ENCODE assay signal across 9 cellular contexts in the genomic region with DNA sequence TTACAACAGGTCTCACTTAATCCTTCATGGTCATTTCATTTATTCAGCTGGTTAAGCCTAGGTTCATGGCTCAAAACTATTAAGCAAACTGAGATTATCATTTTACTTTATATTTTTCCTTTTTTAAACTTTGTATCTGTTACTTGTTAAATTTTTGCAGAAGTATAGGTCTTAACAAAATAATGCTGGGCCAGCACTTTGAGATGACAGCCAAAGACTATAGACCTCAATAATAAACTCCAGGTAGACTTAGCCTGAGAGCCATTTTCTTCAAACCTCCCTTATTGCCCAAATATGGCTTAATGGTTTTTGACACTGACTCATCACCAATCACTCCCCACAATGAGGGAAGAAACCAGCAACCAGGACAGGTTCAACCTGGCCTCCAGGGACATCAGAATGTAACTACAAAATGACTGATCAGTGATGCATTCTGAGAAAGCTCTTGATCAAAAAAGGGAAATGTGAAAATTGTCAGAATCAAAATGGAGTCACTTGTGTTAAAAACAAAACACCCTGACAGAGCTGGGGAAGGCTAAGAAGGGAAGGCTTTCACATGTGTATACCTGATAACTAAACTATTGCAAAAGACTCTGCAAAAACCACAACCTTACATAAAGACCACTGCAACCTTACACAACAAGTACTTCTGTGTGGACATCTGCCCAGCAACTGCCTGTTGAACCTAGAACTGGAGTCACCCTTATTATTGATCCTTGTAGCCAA. TPM values are rescaled to one million over a fixed set of nuclear protein-coding genes. Genes with fewer than 3 reads are reported as not detected.
DNase-seq lines count a peak whose midpoint lies in the region; ATAC-seq and TF ChIP-seq lines count a peak whose summit lies in the region.
"Had no signal": no experiment of that assay in that cellular context is flagged by ENCODE, and none has a peak within 500 bp of the region (broad histone marks: within the 10 kb centered on the region; RNA-seq: fewer than 3 reads in every experiment).

No MANE protein-coding gene starts in this region.

- H3K4me3 ChIP-seq in OCI-LY7 (ENCODE audit: low read depth, low read length, poor library complexity, severe bottlenecking): peak overlapping the region; percentile 21

- H3K4me3 Mint-ChIP-seq in memory B cell: no peak overlapping the region

- H3K9me3 ChIP-seq in OCI-LY7 (ENCODE audit: low read length): no peaks in the 10 kb centered on the region

- peak overlapping the region; percentile 57 for H3K4me2 ChIP-seq in OCI-LY7 (ENCODE audit: low read length)

- peaks cover 1% of the 10 kb centered on the region for H3K9me3 Mint-ChIP-seq in memory B cell

- ATAC-seq in HG02852 (IDR thresholded peaks at IDR 0.05; ENCODE audit: unreplicated experiment) (peak; percentile 56), memory B cell (ENCODE audit: low read depth) (peak; percentile 54)

- H3K79me2 ChIP-seq in OCI-LY7 (ENCODE audit: insufficient read depth, low read depth, low read length): peaks cover 4% of the 10 kb centered on the region; the same call in 1 of the 2 replicates

- H3K4me1 Mint-ChIP-seq in memory B cell: peaks cover 26% of the 10 kb centered on the region

- intact Hi-C loops in OCI-LY7 (cut with micrococcal nuclease; ENCODE audit: unreplicated experiment): loop anchor here (5.0 kb wide), 2 partner anchors 1122 to 1208 kb away; no protein-coding TSS in a partner anchor

- no peak overlapping the region for H3K27ac Mint-ChIP-seq in memory B cell

- DNase-seq in DMS53 (lab: John Stamatoyannopoulos, UW) (peak; percentile 53), DMS53 treated with DMSO at 0.1 percent for 48 hours (lab: John Stamatoyannopoulos, UW; ENCODE audit: unreplicated experiment) (no peak), OCI-LY7 (ENCODE audit: low spot score) (peak; percentile 77), memory B cell (ENCODE audit: low spot score in 2 of 2) (peak in 1 of 2 donors; percentile 18), COLO668 (lab: John Stamatoyannopoulos, UW; ENCODE audit: unreplicated experiment) (no peak), COLO829 (ENCODE audit: low spot score) (no peak), NCI-H82 (lab: John Stamatoyannopoulos, UW) (no peak)

- BruUV-seq in OCI-LY7 (replicated peaks; lab: Mats Ljungman, UMichigan): no TSS peak

- H4K20me1 ChIP-seq in OCI-LY7 (ENCODE audit: insufficient read depth, low read length): no peaks in the 10 kb centered on the region

- CTCF ChIA-PET in OCI-LY7 (lab: Charles Lee; ENCODE audit: unreplicated experiment): interaction anchor here (0.5 kb wide), 1 partner anchor 15 kb away, joined by 14 read pairs; no protein-coding TSS in a partner anchor

- peaks cover 53% of the 10 kb centered on the region for H3K4me1 ChIP-seq in OCI-LY7 (ENCODE audit: insufficient read depth, low read length, poor library complexity, severe bottlenecking)

- H3K36me3 ChIP-seq in OCI-LY7 (ENCODE audit: insufficient read depth, low read length): no peaks in the 10 kb centered on the region

- H3K27ac ChIP-seq in OCI-LY7 (ENCODE audit: low read depth, low read length, poor library complexity, severe bottlenecking): peak overlapping the region; percentile 71
- H3K27ac ChIP-seq: 22Rv1 had no signal

- no peaks in the 10 kb centered on the region for H3K27me3 Mint-ChIP-seq in memory B cell

- no peak for TF ChIP-seq CTCF in OCI-LY7 (conservative IDR thresholded peaks at IDR 0.05; ENCODE audit: low read length)

- no peaks in the 10 kb centered on the region for H3K9me2 ChIP-seq in OCI-LY7 (ENCODE audit: insufficient read depth, low read length)

- POLR2A ChIA-PET in OCI-LY7 (lab: Charles Lee): interaction anchor here (0.5 to 1.7 kb wide), 3 partner anchors 22 to 629 kb away, joined by 3 read pairs; no protein-coding TSS in a partner anchor

- no peaks in the 10 kb centered on the region for H3K36me3 Mint-ChIP-seq in memory B cell

- peak overlapping the region; percentile 35; the same call in 1 of the 2 replicates for H2AFZ ChIP-seq in OCI-LY7 (ENCODE audit: low read length)

RNA-seq across cellular contexts. Expression of gene CCDC126, which starts 2.1 kb away (rescaled TPM):
- 9.6 and 11.9 TPM in 2 replicates for total RNA-seq in OCI-LY7 (2014; rRNA removed; shearing (Covaris generic))
- total RNA-seq in OCI-LY7 (2022): 14.2 and 15.5 TPM in 2 replicates

Comparison
In these comparisons a context has a peak if more than half of its experiments do, and no peak if none do; other contexts are left out.
1. DNase-seq: peak in DMS53 (single experiment) and OCI-LY7 (single experiment); none in DMS53 treated with DMSO at 0.1 percent for 48 hours (single experiment), COLO668 (single experiment), COLO829 (single experiment) and NCI-H82 (single experiment).